In genomic region chr21:41164981-41165650, GRCh38 we compare ENCODE assay signal across 11 cellular contexts. TPM values are rescaled to one million over a fixed set of nuclear protein-coding genes. Genes with fewer than 3 reads are reported as not detected.
DNase-seq lines count a peak whose midpoint lies in the region; ATAC-seq, FAIRE-seq and TF ChIP-seq lines count a peak whose summit lies in the region.
"Had no signal": no experiment of that assay in that cellular context is flagged by ENCODE, and none has a peak within 500 bp of the region (broad histone marks: within the 10 kb centered on the region; RNA-seq: fewer than 3 reads in every experiment).

No MANE protein-coding gene starts in this region.

- no peak overlapping the region for H3K9ac ChIP-seq in keratinocyte (ENCODE audit: control insufficient read depth, extremely low read depth, insufficient read depth, low read length)

- dilution Hi-C loops in keratinocyte (cut with MboI; ENCODE audit: extremely low pct_ligation_motif_present, low sequenced_read_pairs), result no loop called here

- peak; percentile 95 for FAIRE-seq in keratinocyte (lab: Jason Lieb, UNC)
- FAIRE-seq: colon had no signal

- no peak for TF ChIP-seq POLR2A in adrenal gland (IDR thresholded peaks at IDR 0.05)

- H3K79me2 ChIP-seq in keratinocyte (ENCODE audit: control insufficient read depth, insufficient read depth, low read length), result peaks cover 18% of the 10 kb centered on the region
- H3K79me2 ChIP-seq in GM23338 (replicated peaks; ENCODE audit: insufficient read depth), result no peaks in the 10 kb centered on the region

- H4K20me1 ChIP-seq in keratinocyte (ENCODE audit: control insufficient read depth, extremely low read depth, insufficient read depth, low read length) (no peaks in the 10 kb centered on the region), GM23338 (replicated peaks; ENCODE audit: insufficient read depth) (no peaks in the 10 kb centered on the region; the same call in 1 of the 2 replicates)

- H3K9me3 ChIP-seq in adrenal gland (replicated peaks in 1 of 3), result no peaks in the 10 kb centered on the region
- H3K9me3 ChIP-seq in keratinocyte (ENCODE audit: control insufficient read depth, low read depth, low read length), result no peaks in the 10 kb centered on the region
- H3K9me3 ChIP-seq: neutrophil, upper lobe of left lung had no signal

- peak overlapping the region; percentile 45 for H3K27ac Mint-ChIP-seq in type B pancreatic cell
- no peak overlapping the region for H3K27ac Mint-ChIP-seq in GM23338

- H3K9me3 Mint-ChIP-seq in type B pancreatic cell (no peaks in the 10 kb centered on the region), GM23338 (peaks cover 4% of the 10 kb centered on the region; the same call in 2 of the 3 replicates)

- DNase-seq in SHP77 (lab: John Stamatoyannopoulos, UW), result peak; percentile 14
- DNase-seq in SHP77 treated with DMSO at 0.1 percent for 48 hours (lab: John Stamatoyannopoulos, UW), result no peak
- peak in 6 of 7 donors; percentile 34 to 83 (median 66) for DNase-seq in adrenal gland
- DNase-seq in keratinocyte (ENCODE audit: low read depth, low spot score), result peak; percentile 26
- DNase-seq in type B pancreatic cell (ENCODE audit: extremely low spot score, unreplicated experiment), result no peak
- no peak for DNase-seq in activated naive CD4-positive, alpha-beta T cell treated with Interleukin-2 at 50 U/mL for 16 hours
- DNase-seq in GM23338 (ENCODE audit: low spot score), result no peak
- DNase-seq: upper lobe of left lung had no signal

- H3K27me3 ChIP-seq in adrenal gland, result no peaks in the 10 kb centered on the region
- no peaks in the 10 kb centered on the region for H3K27me3 ChIP-seq in keratinocyte (ENCODE audit: control insufficient read depth, extremely low read depth, insufficient read depth, low read length)
- H3K27me3 ChIP-seq in GM23338 (ENCODE audit: insufficient read depth), result peaks cover 49% of the 10 kb centered on the region
- H3K27me3 ChIP-seq: upper lobe of left lung had no signal

- H3K27me3 Mint-ChIP-seq in type B pancreatic cell (peaks cover 11% of the 10 kb centered on the region), GM23338 (ENCODE audit: insufficient read depth, low read depth, poor library complexity) (peaks cover 22% of the 10 kb centered on the region)

- H3K27ac ChIP-seq in adrenal gland (no peak overlapping the region), keratinocyte (ENCODE audit: control insufficient read depth, insufficient read depth, low read length) (peak overlapping the region; percentile 42), GM23338 (ENCODE audit: low read depth) (no peak overlapping the region)
- H3K27ac ChIP-seq: neutrophil, upper lobe of left lung had no signal

- H3K4me1 Mint-ChIP-seq in type B pancreatic cell (ENCODE audit: unreplicated experiment) (no peaks in the 10 kb centered on the region), GM23338 (peaks cover 12% of the 10 kb centered on the region)

- no peaks in the 10 kb centered on the region for H3F3A ChIP-seq in GM23338 (replicated peaks; ENCODE audit: low read depth)

- H3K36me3 ChIP-seq in adrenal gland (replicated peaks in 1 of 2) (no peaks in the 10 kb centered on the region), keratinocyte (ENCODE audit: control insufficient read depth in 2 of 2, extremely low read depth in 1 of 2, insufficient read depth in 2 of 2, low read length in 2 of 2) (no peaks in the 10 kb centered on the region), GM23338 (ENCODE audit: insufficient read depth) (no peaks in the 10 kb centered on the region)
- H3K36me3 ChIP-seq: neutrophil, upper lobe of left lung had no signal

- intact Hi-C loops in adrenal gland (cut with DNase I), result no loop called here

- no peaks in the 10 kb centered on the region for H3K9me2 ChIP-seq in GM23338 (ENCODE audit: insufficient read depth)

- peak overlapping the region; percentile 15 for H2AFZ ChIP-seq in keratinocyte (ENCODE audit: control insufficient read depth, low read length)
- H2AFZ ChIP-seq in GM23338, result no peak overlapping the region

- no peak for TF ChIP-seq CTCF in adrenal gland (IDR thresholded peaks at IDR 0.05)
- TF ChIP-seq CTCF in keratinocyte (optimal IDR thresholded peaks at IDR 0.05 in 1 of 3, IDR thresholded peaks at IDR 0.05 in 1 of 3, conservative IDR thresholded peaks at IDR 0.05 in 1 of 3; ENCODE audit: extremely low read depth in 1 of 3, insufficient read depth in 2 of 3, low read length in 3 of 3), result no peak
- no peak for TF ChIP-seq CTCF in type B pancreatic cell (conservative IDR thresholded peaks at IDR 0.05)
- TF ChIP-seq CTCF in GM23338 (conservative IDR thresholded peaks at IDR 0.05; ENCODE audit: low read depth in 2 of 2), result no peak

- peak overlapping the region; percentile 71 for H3K4me3 Mint-ChIP-seq in type B pancreatic cell
- H3K4me3 Mint-ChIP-seq in GM23338, result no peak overlapping the region

- no peak for ATAC-seq in GM21526 (IDR thresholded peaks at IDR 0.05; ENCODE audit: low FRiP score, unreplicated experiment)
- no peak for ATAC-seq in GM23338

- H3K4me3 ChIP-seq in adrenal gland, result no peak overlapping the region
- no peak overlapping the region for H3K4me3 ChIP-seq in keratinocyte (ENCODE audit: control insufficient read depth in 2 of 3, extremely low read depth in 1 of 3, insufficient read depth in 2 of 3, low read depth in 1 of 3, low read length in 3 of 3)
- no peak overlapping the region for H3K4me3 ChIP-seq in GM23338
- H3K4me3 ChIP-seq: upper lobe of left lung had no signal

- H3K4me1 ChIP-seq in adrenal gland (replicated peaks in 1 of 2), result peaks cover 0 to 5% of the 10 kb centered on the region in 2 donors
- peaks cover 23% of the 10 kb centered on the region for H3K4me1 ChIP-seq in keratinocyte (ENCODE audit: control insufficient read depth, extremely low read depth, insufficient read depth, low read length)
- H3K4me1 ChIP-seq in GM23338 (ENCODE audit: insufficient read depth), result peaks cover 17% of the 10 kb centered on the region; the same call in 1 of the 2 replicates

- H3K9me1 ChIP-seq in keratinocyte (ENCODE audit: control insufficient read depth, extremely low read depth, insufficient read depth, low read length), result no peaks in the 10 kb centered on the region

- H3K36me3 Mint-ChIP-seq in type B pancreatic cell (no peaks in the 10 kb centered on the region), GM23338 (ENCODE audit: low read depth) (peaks cover 4% of the 10 kb centered on the region; the same call in 1 of the 3 replicates)

- H3K4me2 ChIP-seq in keratinocyte (ENCODE audit: control insufficient read depth, extremely low read depth, insufficient read depth, low read depth, low read length), result peak overlapping the region; percentile 32
- no peak overlapping the region for H3K4me2 ChIP-seq in GM23338

- 57 to 69% (median 62%) methylated on average over 11 of the region's 11 CpGs for WGBS in adrenal gland, 4 donors

TF ChIP-seq in GM23338, 12 proteins besides CTCF, POLR2A, EP300 and RAD21 (continues in another document):
- no peak for TF ChIP-seq ZNF331 (CRISPR knock-in tag; IDR thresholded peaks at IDR 0.05; ENCODE audit: low read depth)

RNA-seq across cellular contexts. Expression of gene BACE2, which starts 2.8 kb away (rescaled TPM):
- total RNA-seq in adrenal gland, result 10 to 100 TPM; 11.9 to 24.4 (median 16.5) TPM
- polyA plus RNA-seq in adrenal gland, result 10 to 100 TPM in 1 of 3 donors, 1 to 10 TPM in 2; 3.9 to 15.9 (median 6.6) TPM
- 89.7 to 162 TPM (median 130 TPM) in 3 replicates for polyA plus RNA-seq in keratinocyte
- 31.9 TPM for polyA plus RNA-seq in keratinocyte (2011; ENCODE audit: low read depth)
- polyA plus RNA-seq in keratinocyte (2011; cell fraction: cytosol; rRNA removed), result 122 and 149 TPM in 2 replicates
- polyA plus RNA-seq in keratinocyte (2011; cell fraction: nucleus; rRNA removed), result 153 and 161 TPM in 2 replicates
- polyA plus RNA-seq in keratinocyte (2012; ENCODE audit: low replicate concordance), result 57.6 and 100.0 TPM in 2 replicates
- polyA minus RNA-seq in keratinocyte, result 101 to 131 TPM (median 126 TPM) in 3 replicates
- polyA minus RNA-seq in keratinocyte (2011; cell fraction: cytosol; rRNA and poly(A)+ RNA removed), result 99.8 TPM
- polyA minus RNA-seq in keratinocyte (2011; cell fraction: nucleus; rRNA and poly(A)+ RNA removed), result 82.9 and 141 TPM in 2 replicates
- 29.8 and 44.3 TPM in 2 replicates for total RNA-seq in type B pancreatic cell (ENCODE audit: low replicate concordance)
- 6.8 and 7.9 TPM in 2 replicates for total RNA-seq in GM23338 (2014; rRNA removed; shearing (Covaris generic))
- 3.5 and 4.1 TPM in 2 replicates for polyA plus RNA-seq in GM23338 (2016; fragmentation: Nextera tagmentation; extraction: Ambion mirVana)

Comparison
In these comparisons a context has a peak if more than half of its experiments do, and no peak if none do; other contexts are left out.
1. DNase-seq: peak in SHP77 (2 of 2), adrenal gland (6 of 7) and keratinocyte (single experiment); none in SHP77 treated with DMSO at 0.1 percent for 48 hours (single experiment), type B pancreatic cell (single experiment), activated naive CD4-positive, alpha-beta T cell treated with Interleukin-2 at 50 U/mL for 16 hours (single experiment) and GM23338 (single experiment).